In genomic region chr17:28118362-28118761, GRCh38 we compare ENCODE assay signal across 12 cellular contexts.
DNase-seq lines count a peak whose midpoint lies in the region; ATAC-seq and TF ChIP-seq lines count a peak whose summit lies in the region.
"Had no signal": no experiment of that assay in that cellular context is flagged by ENCODE, and none has a peak within 500 bp of the region (broad histone marks: within the 10 kb centered on the region; RNA-seq: fewer than 3 reads in every experiment).

No MANE protein-coding gene starts in this region.

- peaks cover 36% of the 10 kb centered on the region for H3K4me1 ChIP-seq in DOHH2 (ENCODE audit: control insufficient read depth, low read length)
- H3K4me1 ChIP-seq in neural progenitor cell, result peaks cover 8% of the 10 kb centered on the region
- peaks cover 6% of the 10 kb centered on the region for H3K4me1 ChIP-seq in effector memory CD4-positive, alpha-beta T cell (ENCODE audit: control insufficient read depth, insufficient read depth, low read length, poor library complexity, severe bottlenecking)
- H3K4me1 ChIP-seq: breast epithelium, Peyer's patch had no signal

- H4K20me1 ChIP-seq in DOHH2 (ENCODE audit: control insufficient read depth, insufficient read depth, low read depth, low read length), result no peaks in the 10 kb centered on the region
- H4K20me1 ChIP-seq in neural progenitor cell (ENCODE audit: low read depth), result peaks cover 18% of the 10 kb centered on the region

- H3K4me1 Mint-ChIP-seq in brain, result peaks cover 39% of the 10 kb centered on the region
- peaks cover 17% of the 10 kb centered on the region for H3K4me1 Mint-ChIP-seq in neural progenitor cell

- no peak for TF ChIP-seq CTCF in DOHH2 (IDR thresholded peaks at IDR 0.05; ENCODE audit: low read depth, low read length, poor library complexity, severe bottlenecking)
- no peak for TF ChIP-seq CTCF in brain (conservative IDR thresholded peaks at IDR 0.05)
- no peak for TF ChIP-seq CTCF in neural progenitor cell (IDR thresholded peaks at IDR 0.05)

- no peak for ATAC-seq in left ventricle myocardium superior
- ATAC-seq: HCT116 had no signal

- H3K4me3 ChIP-seq in DOHH2 (ENCODE audit: low read length) (0 out of 2 replicates have a peak overlapping the region, but pooled peaks have one; percentile 1), neural progenitor cell (no peak overlapping the region)
- H3K4me3 ChIP-seq in effector memory CD4-positive, alpha-beta T cell (ENCODE audit: insufficient read depth, low read depth, low read length, poor library complexity, severe bottlenecking), result no peak overlapping the region
- H3K4me3 ChIP-seq: breast epithelium, Peyer's patch had no signal

- no peaks in the 10 kb centered on the region for H3K9me2 ChIP-seq in DOHH2 (replicated peaks; ENCODE audit: control insufficient read depth, low read length)

- intact Hi-C loops in left ventricle myocardium superior (cut with micrococcal nuclease), result no loop called here

- H3K4me3 Mint-ChIP-seq in brain (peak overlapping the region in 2 of 5 experiments; percentile 17 to 30), neural progenitor cell (no peak overlapping the region)

- H3K36me3 ChIP-seq in DOHH2 (ENCODE audit: control insufficient read depth, low read length) (peaks cover 12% of the 10 kb centered on the region), neural progenitor cell (no peaks in the 10 kb centered on the region)
- H3K36me3 ChIP-seq in effector memory CD4-positive, alpha-beta T cell (ENCODE audit: control insufficient read depth, insufficient read depth, low read length), result no peaks in the 10 kb centered on the region
- H3K36me3 ChIP-seq: breast epithelium, Peyer's patch had no signal

- H3K9me3 ChIP-seq in DOHH2 (ENCODE audit: control insufficient read depth, insufficient read depth, low read length) (no peaks in the 10 kb centered on the region), neural progenitor cell (ENCODE audit: low read depth) (no peaks in the 10 kb centered on the region)
- no peaks in the 10 kb centered on the region for H3K9me3 ChIP-seq in effector memory CD4-positive, alpha-beta T cell (ENCODE audit: control insufficient read depth, low read length)
- H3K9me3 ChIP-seq: breast epithelium, Peyer's patch had no signal

- peak overlapping the region in 3 of 5 experiments; percentile 4 to 44 (median 18) for H3K27ac Mint-ChIP-seq in brain
- peak overlapping the region; percentile 90 for H3K27ac Mint-ChIP-seq in neural progenitor cell

- no peak overlapping the region for H2AFZ ChIP-seq in neural progenitor cell (replicated peaks)

- no peaks in the 10 kb centered on the region for H3K27me3 Mint-ChIP-seq in brain
- H3K27me3 Mint-ChIP-seq in neural progenitor cell (ENCODE audit: insufficient read depth, low read depth), result no peaks in the 10 kb centered on the region

- H3K4me2 ChIP-seq in DOHH2 (ENCODE audit: low read length) (peak overlapping the region; percentile 31), neural progenitor cell (no peak overlapping the region)

- H3K36me3 Mint-ChIP-seq in brain, result peaks cover 10% of the 10 kb centered on the region
- H3K36me3 Mint-ChIP-seq in neural progenitor cell, result peaks cover 3% of the 10 kb centered on the region

- no peak overlapping the region for H3K9ac ChIP-seq in neural progenitor cell

- H3K9me3 Mint-ChIP-seq in brain, result no peaks in the 10 kb centered on the region
- H3K9me3 Mint-ChIP-seq in neural progenitor cell, result no peaks in the 10 kb centered on the region

- H3K27me3 ChIP-seq in DOHH2 (ENCODE audit: control insufficient read depth, low read length) (no peaks in the 10 kb centered on the region), neural progenitor cell (no peaks in the 10 kb centered on the region)
- H3K27me3 ChIP-seq in effector memory CD4-positive, alpha-beta T cell (replicated peaks; ENCODE audit: control insufficient read depth, insufficient read depth, low read length, poor library complexity, severe bottlenecking), result no peaks in the 10 kb centered on the region
- H3K27me3 ChIP-seq: breast epithelium, Peyer's patch had no signal

- DNase-seq in NOMO-1 treated with DMSO at 0.1 percent for 48 hours (lab: John Stamatoyannopoulos, UW; ENCODE audit: unreplicated experiment), result peak; percentile 60
- DNase-seq in neural progenitor cell (ENCODE audit: low spot score), result no peak
- DNase-seq in NCI-H748 treated with DMSO at 0.1 percent for 48 hours (lab: John Stamatoyannopoulos, UW), result no peak
- DNase-seq in left ventricle myocardium superior, result no peak
- no peak for DNase-seq in effector memory CD4-positive, alpha-beta T cell
- DNase-seq: NCI-H146; Peyer's patch; stimulated activated CD4-positive, alpha-beta T cell treated with anti-CD3 and anti-CD28 coated beads, Interleukin-15, amount 100 ng/mL, for 24 hours had no signal

- no peaks in the 10 kb centered on the region for H3F3A ChIP-seq in DOHH2 (ENCODE audit: control insufficient read depth, insufficient read depth)
- no peaks in the 10 kb centered on the region for H3F3A ChIP-seq in neural progenitor cell (ENCODE audit: low read depth)

- no peak overlapping the region for H3K27ac ChIP-seq in DOHH2 (ENCODE audit: low read depth, low read length)
- no peak overlapping the region for H3K27ac ChIP-seq in neural progenitor cell
- no peak overlapping the region for H3K27ac ChIP-seq in effector memory CD4-positive, alpha-beta T cell (ENCODE audit: insufficient read depth, low read length, poor library complexity, severe bottlenecking)
- H3K27ac ChIP-seq: breast epithelium, Peyer's patch had no signal

- H3K79me2 ChIP-seq in DOHH2 (ENCODE audit: control insufficient read depth, low read length) (peaks cover 15% of the 10 kb centered on the region), neural progenitor cell (ENCODE audit: low read depth) (peaks cover 49% of the 10 kb centered on the region)
